ENCODE assay signal across 21 cellular contexts in genomic region chr9:100689635-100690034, GRCh38.
DNase-seq lines count a peak whose midpoint lies in the region; ATAC-seq and TF ChIP-seq lines count a peak whose summit lies in the region.
"Had no signal": no experiment of that assay in that cellular context is flagged by ENCODE, and none has a peak within 500 bp of the region (broad histone marks: within the 10 kb centered on the region; RNA-seq: fewer than 3 reads in every experiment).

No MANE protein-coding gene starts in this region.

- H3K4me1 Mint-ChIP-seq in GM23338: peaks cover 18% of the 10 kb centered on the region
- H3K4me1 Mint-ChIP-seq in central memory CD8-positive, alpha-beta T cell: peaks cover 8% of the 10 kb centered on the region
- H3K4me1 Mint-ChIP-seq in activated T-helper 17 cell treated with anti-CD3 and anti-CD28 coated beads, Interleukin-2, amount 50 U/mL, for 72 hours: peaks cover 6% of the 10 kb centered on the region
- H3K4me1 Mint-ChIP-seq: IgD-negative memory B cell had no signal

- ATAC-seq in GM18909 (IDR thresholded peaks at IDR 0.05; ENCODE audit: poor library complexity, unreplicated experiment) (peak; percentile 81), GM23338 (no peak; the same call in 2 of the 3 replicates), HG03520 (IDR thresholded peaks at IDR 0.05; ENCODE audit: unreplicated experiment) (peak; percentile 69), GM19324 (IDR thresholded peaks at IDR 0.05; ENCODE audit: low FRiP score, unreplicated experiment) (no peak), HG03045 (IDR thresholded peaks at IDR 0.05; ENCODE audit: unreplicated experiment) (no peak)
- ATAC-seq in central memory CD8-positive, alpha-beta T cell (replicated peaks; ENCODE audit: extremely low read depth, poor library complexity, severe bottlenecking): peak; percentile 36
- no peak for ATAC-seq in activated T-helper 17 cell treated with anti-CD3 and anti-CD28 coated beads, Interleukin-2, amount 50 U/mL, for 72 hours (replicated peaks)
- ATAC-seq: pancreas had no signal

- no peak overlapping the region for H3K27ac Mint-ChIP-seq in GM23338
- no peak overlapping the region for H3K27ac Mint-ChIP-seq in central memory CD8-positive, alpha-beta T cell (ENCODE audit: low read depth)
- H3K27ac Mint-ChIP-seq in activated T-helper 17 cell treated with anti-CD3 and anti-CD28 coated beads, Interleukin-2, amount 50 U/mL, for 72 hours: no peak overlapping the region
- H3K27ac Mint-ChIP-seq: CD4-positive, CD25-positive, alpha-beta regulatory T cell; T-helper 1 cell treated with Interleukin-12 subunit alpha and Interleukin-12 subunit beta and Interleukin-4 antibody, amounts not matched to agents 30 μg/mL and 1 μg/mL, for 36 hours had no signal

- peak overlapping the region; percentile 78 for H2AFZ ChIP-seq in GM23338

- H3K27me3 ChIP-seq in GM23338 (ENCODE audit: insufficient read depth): no peaks in the 10 kb centered on the region
- H3K27me3 ChIP-seq: esophagus squamous epithelium, pancreas had no signal

- H3K36me3 Mint-ChIP-seq in GM23338 (ENCODE audit: low read depth): peaks cover 7% of the 10 kb centered on the region
- peaks cover 3% of the 10 kb centered on the region for H3K36me3 Mint-ChIP-seq in central memory CD8-positive, alpha-beta T cell (ENCODE audit: insufficient read depth)
- H3K36me3 Mint-ChIP-seq in activated T-helper 17 cell treated with anti-CD3 and anti-CD28 coated beads, Interleukin-2, amount 50 U/mL, for 72 hours (ENCODE audit: low read depth): no peaks in the 10 kb centered on the region
- H3K36me3 Mint-ChIP-seq: CD4-positive, CD25-positive, alpha-beta regulatory T cell; IgD-negative memory B cell had no signal

- H3K9me2 ChIP-seq in GM23338 (ENCODE audit: insufficient read depth): no peaks in the 10 kb centered on the region

- H3K4me3 ChIP-seq in GM23338: no peak overlapping the region
- H3K4me3 ChIP-seq: esophagus squamous epithelium, pancreas, smooth muscle cell had no signal

- H3K4me3 Mint-ChIP-seq in GM23338: no peak overlapping the region
- no peak overlapping the region for H3K4me3 Mint-ChIP-seq in central memory CD8-positive, alpha-beta T cell
- H3K4me3 Mint-ChIP-seq in activated T-helper 17 cell treated with anti-CD3 and anti-CD28 coated beads, Interleukin-2, amount 50 U/mL, for 72 hours: no peak overlapping the region
- H3K4me3 Mint-ChIP-seq: activated T-cell treated with anti-CD3 and anti-CD28 coated beads, Interleukin-2, amount 50 U/mL, for 4 hours; CD4-positive, CD25-positive, alpha-beta regulatory T cell; IgD-negative memory B cell; T-helper 1 cell treated with Interleukin-12 subunit alpha and Interleukin-12 subunit beta and Interleukin-4 antibody, amounts not matched to agents 30 μg/mL and 1 μg/mL, for 36 hours had no signal

- peaks cover 17% of the 10 kb centered on the region for H3K4me1 ChIP-seq in GM23338 (ENCODE audit: insufficient read depth)
- H3K4me1 ChIP-seq: esophagus squamous epithelium, pancreas had no signal

- H3K36me3 ChIP-seq in GM23338 (ENCODE audit: insufficient read depth): no peaks in the 10 kb centered on the region
- H3K36me3 ChIP-seq: esophagus squamous epithelium, pancreas had no signal

- H3K4me2 ChIP-seq in GM23338: no peak overlapping the region
- H3K4me2 ChIP-seq: smooth muscle cell had no signal

- H3F3A ChIP-seq in GM23338 (replicated peaks; ENCODE audit: low read depth): no peaks in the 10 kb centered on the region

- DNase-seq in GM23338 (ENCODE audit: low spot score) (no peak), 8988T (no peak)
- DNase-seq in central memory CD8-positive, alpha-beta T cell (ENCODE audit: low spot score in 2 of 2): no peak
- DNase-seq: activated CD4-positive, alpha-beta T cell treated with anti-CD3 and anti-CD28 coated beads for 1 hour; activated T-cell treated with anti-CD3 and anti-CD28 coated beads, Interleukin-2, amount 50 U/mL, for 4 hours; amygdala; CD4-positive, CD25-positive, alpha-beta regulatory T cell; cortex of kidney; esophagus squamous epithelium; hippocampal formation; NCI-H146; NCI-H526; pancreas had no signal

- H3K27me3 Mint-ChIP-seq in GM23338 (ENCODE audit: insufficient read depth, low read depth, poor library complexity): peaks cover 5% of the 10 kb centered on the region
- peaks cover 28% of the 10 kb centered on the region for H3K27me3 Mint-ChIP-seq in central memory CD8-positive, alpha-beta T cell
- peaks cover 16% of the 10 kb centered on the region for H3K27me3 Mint-ChIP-seq in activated T-helper 17 cell treated with anti-CD3 and anti-CD28 coated beads, Interleukin-2, amount 50 U/mL, for 72 hours

- H3K27ac ChIP-seq in GM23338 (ENCODE audit: low read depth): no peak overlapping the region
- H3K27ac ChIP-seq: esophagus squamous epithelium, pancreas had no signal

- peaks cover 13% of the 10 kb centered on the region for H3K9me3 Mint-ChIP-seq in GM23338
- no peaks in the 10 kb centered on the region for H3K9me3 Mint-ChIP-seq in central memory CD8-positive, alpha-beta T cell
- H3K9me3 Mint-ChIP-seq in activated T-helper 17 cell treated with anti-CD3 and anti-CD28 coated beads, Interleukin-2, amount 50 U/mL, for 72 hours: no peaks in the 10 kb centered on the region
- H3K9me3 Mint-ChIP-seq: activated T-cell treated with anti-CD3 and anti-CD28 coated beads, Interleukin-2, amount 50 U/mL, for 4 hours; T-helper 1 cell treated with Interleukin-12 subunit alpha and Interleukin-12 subunit beta and Interleukin-4 antibody, amounts not matched to agents 30 μg/mL and 1 μg/mL, for 36 hours had no signal

- no peak for TF ChIP-seq CTCF in GM23338 (conservative IDR thresholded peaks at IDR 0.05; ENCODE audit: low read depth in 2 of 2)

- no peaks in the 10 kb centered on the region for H3K79me2 ChIP-seq in GM23338 (replicated peaks; ENCODE audit: insufficient read depth)

- no peaks in the 10 kb centered on the region for H4K20me1 ChIP-seq in GM23338 (replicated peaks; ENCODE audit: insufficient read depth)

TF ChIP-seq in GM23338, 12 proteins besides CTCF, POLR2A, EP300 and RAD21 (continues in another document):
- no peak for TF ChIP-seq ETS1 (IDR thresholded peaks at IDR 0.05)
- TF ChIP-seq POLR2AphosphoS5 (IDR thresholded peaks at IDR 0.05; ENCODE audit: low read depth): no peak
- TF ChIP-seq CREB1 (CRISPR knock-in tag; IDR thresholded peaks at IDR 0.05; ENCODE audit: low read depth): no peak

Comparison
In these comparisons a context has a peak if more than half of its experiments do, and no peak if none do; other contexts are left out.
1. ATAC-seq: peak in GM18909 (single experiment), HG03520 (single experiment) and central memory CD8-positive, alpha-beta T cell (single experiment); none in GM23338 (single experiment), GM19324 (single experiment), activated T-helper 17 cell treated with anti-CD3 and anti-CD28 coated beads, Interleukin-2, amount 50 U/mL, for 72 hours (single experiment) and HG03045 (single experiment).